In genomic region chr19:37329686-37330085, GRCh38 we compare ENCODE assay signal across 13 cellular contexts. TPM values are rescaled to one million over a fixed set of nuclear protein-coding genes. Genes with fewer than 3 reads are reported as not detected.
DNase-seq lines count a peak whose midpoint lies in the region; ATAC-seq, FAIRE-seq and TF ChIP-seq lines count a peak whose summit lies in the region.
"Had no signal": no experiment of that assay in that cellular context is flagged by ENCODE, and none has a peak within 500 bp of the region (broad histone marks: within the 10 kb centered on the region; RNA-seq: fewer than 3 reads in every experiment).

No MANE protein-coding gene starts in this region.

- H3K27me3 ChIP-seq in H1 (replicated peaks in 1 of 4; ENCODE audit: control insufficient read depth in 3 of 4, extremely low read depth in 1 of 4, insufficient read depth in 3 of 4, low read length in 3 of 4), result no peaks in the 10 kb centered on the region

- ATAC-seq in GM19463 (IDR thresholded peaks at IDR 0.05; ENCODE audit: unreplicated experiment), result no peak
- ATAC-seq: effector memory CD8-positive, alpha-beta T cell had no signal

- H3K9ac ChIP-seq in H1 (replicated peaks in 1 of 4; ENCODE audit: extremely low read depth in 1 of 4, low read depth in 3 of 4, low read length in 3 of 4), result no peak overlapping the region

- H2AFZ ChIP-seq in H1 (ENCODE audit: low read length), result no peak overlapping the region

- no peak for FAIRE-seq in H1 (lab: Jason Lieb, UNC)

- CTCF ChIA-PET in activated naive CD4-positive, alpha-beta T cell treated with anti-CD3 and anti-CD28 coated beads for 36 hours (lab: Charles Lee), result no interaction called here
- CTCF ChIA-PET in H1 (lab: Charles Lee; ENCODE audit: partially characterized antibody), result interaction anchor here (0.7 to 1.1 kb wide), 3 partner anchors 11 to 743 kb away, joined by 4 read pairs; no protein-coding TSS in a partner anchor

- TF ChIP-seq EP300 in H1 (IDR thresholded peaks at IDR 0.05; ENCODE audit: borderline replicate concordance in 1 of 2, low read depth in 2 of 2, low read length in 2 of 2), result no peak

- H3K27ac Mint-ChIP-seq in activated naive CD4-positive, alpha-beta T cell treated with anti-CD3 and anti-CD28 coated beads for 36 hours, result no peak overlapping the region
- H3K27ac Mint-ChIP-seq in type B pancreatic cell, result no peak overlapping the region

- peaks cover 0 to 7% of the 10 kb centered on the region in 2 experiments for H4K20me1 ChIP-seq in H1 (replicated peaks in 1 of 2; ENCODE audit: control insufficient read depth in 1 of 2, insufficient read depth in 2 of 2, low read length in 2 of 2)

- H3K9me3 ChIP-seq in H1 (ENCODE audit: insufficient read depth in 2 of 2, low read depth in 1 of 2, low read length in 1 of 2), result no peaks in the 10 kb centered on the region

- H3K9me3 Mint-ChIP-seq in activated naive CD4-positive, alpha-beta T cell treated with anti-CD3 and anti-CD28 coated beads for 36 hours, result no peaks in the 10 kb centered on the region
- no peaks in the 10 kb centered on the region for H3K9me3 Mint-ChIP-seq in type B pancreatic cell
- H3K9me3 Mint-ChIP-seq: activated CD4-positive, alpha-beta memory T cell treated with anti-CD3 and anti-CD28 coated beads for 36 hours; effector memory CD8-positive, alpha-beta T cell had no signal

- intact Hi-C loops in activated naive CD4-positive, alpha-beta T cell treated with anti-CD3 and anti-CD28 coated beads for 36 hours (cut with micrococcal nuclease), result no loop called here

- no peaks in the 10 kb centered on the region for H3K27me3 Mint-ChIP-seq in activated naive CD4-positive, alpha-beta T cell treated with anti-CD3 and anti-CD28 coated beads for 36 hours (ENCODE audit: low read depth)
- no peaks in the 10 kb centered on the region for H3K27me3 Mint-ChIP-seq in type B pancreatic cell
- H3K27me3 Mint-ChIP-seq: activated CD4-positive, alpha-beta memory T cell treated with anti-CD3 and anti-CD28 coated beads for 36 hours; effector memory CD8-positive, alpha-beta T cell had no signal

- no peak overlapping the region for H3K56ac ChIP-seq in H1 (replicated peaks; ENCODE audit: insufficient read length, low read depth, low read length)

- H3K4me3 ChIP-seq in H1 (ENCODE audit: extremely low read depth in 1 of 4, insufficient read depth in 2 of 4, low read depth in 3 of 4, low read length in 4 of 4), result no peak overlapping the region

- H2BK12ac ChIP-seq in H1 (ENCODE audit: low read depth, low read length), result no peak overlapping the region

- peaks cover 71% of the 10 kb centered on the region for H3K36me3 Mint-ChIP-seq in activated naive CD4-positive, alpha-beta T cell treated with anti-CD3 and anti-CD28 coated beads for 36 hours (ENCODE audit: low read depth)
- peaks cover 40% of the 10 kb centered on the region for H3K36me3 Mint-ChIP-seq in type B pancreatic cell

- H3K4me3 Mint-ChIP-seq in activated naive CD4-positive, alpha-beta T cell treated with anti-CD3 and anti-CD28 coated beads for 36 hours, result no peak overlapping the region
- H3K4me3 Mint-ChIP-seq in type B pancreatic cell, result no peak overlapping the region
- H3K4me3 Mint-ChIP-seq: activated CD4-positive, alpha-beta memory T cell treated with anti-CD3 and anti-CD28 coated beads for 36 hours; effector memory CD8-positive, alpha-beta T cell had no signal

- H4K91ac ChIP-seq in H1 (replicated peaks; ENCODE audit: insufficient read length, low read length), result no peak overlapping the region

- peaks cover 9% of the 10 kb centered on the region for H3K4me1 Mint-ChIP-seq in activated naive CD4-positive, alpha-beta T cell treated with anti-CD3 and anti-CD28 coated beads for 36 hours (ENCODE audit: low read depth)
- peaks cover 8% of the 10 kb centered on the region for H3K4me1 Mint-ChIP-seq in type B pancreatic cell (ENCODE audit: unreplicated experiment)

- H2BK15ac ChIP-seq in H1 (ENCODE audit: low read length), result no peak overlapping the region

- H4K8ac ChIP-seq in H1 (ENCODE audit: extremely low read depth, insufficient read depth, low read length), result no peak overlapping the region

- TF ChIP-seq CTCF in H1 (IDR thresholded peaks at IDR 0.05; ENCODE audit: control extremely low read depth in 1 of 3, insufficient read depth in 1 of 3, low read depth in 1 of 3, low read length in 3 of 3) (peak; percentile 28 to 65 (median 57)), type B pancreatic cell (conservative IDR thresholded peaks at IDR 0.05) (peak; percentile 54)

- TF ChIP-seq POLR2A in H1 (IDR thresholded peaks at IDR 0.05; ENCODE audit: control extremely low read depth in 1 of 2, low read depth in 2 of 2, low read length in 2 of 2), result no peak

- peak; percentile 10 for DNase-seq in activated naive CD4-positive, alpha-beta T cell treated with anti-CD3 and anti-CD28 coated beads for 36 hours
- no peak for DNase-seq in activated naive CD4-positive, alpha-beta T cell treated with Interleukin-2 at 50 U/mL for 16 hours
- DNase-seq in NCI-H82 treated with DMSO at 0.1 percent for 48 hours (lab: John Stamatoyannopoulos, UW; ENCODE audit: unreplicated experiment) (peak; percentile 7), H1 (ENCODE audit: low read depth in 1 of 2, low spot score in 2 of 2) (no peak), type B pancreatic cell (ENCODE audit: extremely low spot score, unreplicated experiment) (no peak)
- no peak for DNase-seq in central memory CD4-positive, alpha-beta T cell
- DNase-seq in stimulated activated CD4-positive, alpha-beta T cell treated with anti-CD3 and anti-CD28 coated beads, Interleukin-4, amount 100 ng/mL, for 4 hours, result no peak
- DNase-seq: activated CD4-positive, alpha-beta memory T cell treated with anti-CD3 and anti-CD28 coated beads for 36 hours; effector memory CD8-positive, alpha-beta T cell; NCI-H2029; stimulated activated CD8-positive, alpha-beta memory T cell treated with anti-CD3 and anti-CD28 coated beads, Interleukin-4, amount 100 ng/mL, for 48 hours had no signal

- H3K4ac ChIP-seq in H1 (replicated peaks; ENCODE audit: insufficient read length, low read depth, low read length), result no peak overlapping the region

- H3K79me2 ChIP-seq in H1 (ENCODE audit: control insufficient read depth in 1 of 2, insufficient read depth in 2 of 2, low read length in 2 of 2), result no peaks in the 10 kb centered on the region

- peak; percentile 77 to 80 for TF ChIP-seq RAD21 in H1 (IDR thresholded peaks at IDR 0.05 in 1 of 2, conservative IDR thresholded peaks at IDR 0.05 in 1 of 2; ENCODE audit: low read depth in 2 of 2, low read length in 2 of 2)

- no peak overlapping the region for H3K14ac ChIP-seq in H1 (ENCODE audit: insufficient read length)

- H2BK120ac ChIP-seq in H1 (replicated peaks; ENCODE audit: low read depth, low read length), result no peak overlapping the region

- no peak overlapping the region for H3K23ac ChIP-seq in H1 (ENCODE audit: insufficient read length)

- WGBS in H1 (ENCODE audit: extremely low coverage in 1 of 2, insufficient coverage in 1 of 2, insufficient read length in 1 of 2, insufficient replicate concordance in 2 of 2, low coverage in 1 of 2, low lambda C conversion rate in 2 of 2, missing lambda C conversion rate in 1 of 2), 2 experiments, result 100% methylated on average over 1 of the region's 1 CpG; no CpG with 5 or more reads in 1 of the 2 experiments

- H2BK5ac ChIP-seq in H1 (ENCODE audit: low read depth, low read length), result no peak overlapping the region

- no peak overlapping the region for H2AK5ac ChIP-seq in H1 (ENCODE audit: low read depth, low read length)

- H3K36me3 ChIP-seq in H1 (ENCODE audit: control insufficient read depth in 2 of 4, insufficient read depth in 4 of 4, low read length in 3 of 4), result peaks cover 4 to 33% (median 18%) of the 10 kb centered on the region in 4 experiments

- no peak overlapping the region for H3K4me2 ChIP-seq in H1 (ENCODE audit: insufficient read depth in 1 of 2, low read depth in 2 of 2, low read length in 2 of 2)

- H3K23me2 ChIP-seq in H1 (ENCODE audit: low read depth, low read length), result peaks cover 2% of the 10 kb centered on the region; the same call in 1 of the 2 replicates

- H4K5ac ChIP-seq in H1 (ENCODE audit: insufficient read length, low read depth, low read length), result no peak overlapping the region

- H3K27ac ChIP-seq in H1 (ENCODE audit: low read depth, low read length), result no peak overlapping the region
- H3K27ac ChIP-seq: HL-60 had no signal

- no peak overlapping the region for H2BK20ac ChIP-seq in H1 (ENCODE audit: low read length)

- H3K4me1 ChIP-seq in H1 (replicated peaks in 1 of 4; ENCODE audit: control insufficient read depth in 3 of 4, insufficient read depth in 4 of 4, low read length in 3 of 4), result peaks cover 0 to 5% (median 2%) of the 10 kb centered on the region in 4 experiments; a peak in 4 of 7 replicates

- POLR2A ChIA-PET in H1 (lab: Charles Lee; ENCODE audit: partially characterized antibody), result interaction anchor here (0.5 kb wide), 1 partner anchor 9 kb away, joined by 3 read pairs; no protein-coding TSS in a partner anchor

- no peak overlapping the region for H3K18ac ChIP-seq in H1 (ENCODE audit: extremely low read depth, low read length)

- H3K79me1 ChIP-seq in H1 (ENCODE audit: low read depth, low read length), result 0 out of 2 replicates have a peak, but pooled peaks cover 3% of the 10 kb centered on the region

TF ChIP-seq in H1, 55 proteins besides CTCF, POLR2A, EP300 and RAD21 (continues in another document):
- TF ChIP-seq KDM5A (IDR thresholded peaks at IDR 0.05; ENCODE audit: low read length), result no peak
- no peak for TF ChIP-seq TAF1 (IDR thresholded peaks at IDR 0.05; ENCODE audit: low read depth, low read length)
- no peak for TF ChIP-seq PHF8 (conservative IDR thresholded peaks at IDR 0.05; ENCODE audit: low read depth, low read length)
- TF ChIP-seq TEAD4 (IDR thresholded peaks at IDR 0.05; ENCODE audit: low read depth, low read length), result no peak
- TF ChIP-seq CEBPB (IDR thresholded peaks at IDR 0.05; ENCODE audit: low read depth, low read length), result no peak
- TF ChIP-seq TAF7 (optimal IDR thresholded peaks at IDR 0.05; ENCODE audit: borderline replicate concordance, low read depth, low read length), result no peak
- TF ChIP-seq CREB1 (IDR thresholded peaks at IDR 0.05), result no peak
- TF ChIP-seq SIX5 (IDR thresholded peaks at IDR 0.05; ENCODE audit: low read depth, low read length), result no peak
- no peak for TF ChIP-seq MAFK (IDR thresholded peaks at IDR 0.05; ENCODE audit: low read depth, low read length)
- no peak for TF ChIP-seq FOSL1 (IDR thresholded peaks at IDR 0.05; ENCODE audit: insufficient read depth, low read depth, low read length)

RNA-seq across cellular contexts. Expression of gene ZNF527, which starts 41.2 kb away (rescaled TPM):
- total RNA-seq in activated naive CD4-positive, alpha-beta T cell treated with anti-CD3 and anti-CD28 coated beads for 36 hours, result 1 to 10 TPM; 4.3 to 5.0 TPM
- total RNA-seq in H1 (2021; fragmentation: NEBNext Ultra II Directional; extraction: Animal tissue kit (Norgen Biotek cat#: 25700)), result 3.7 and 4.5 TPM in 2 replicates
- polyA plus RNA-seq in H1 (2011; rRNA removed), result 1.3 and 2.1 TPM in 2 replicates
- polyA plus RNA-seq in H1 (2011; cell fraction: cytosol; rRNA removed), result 1.3 TPM
- polyA plus RNA-seq in H1 (2011; cell fraction: nucleus; rRNA removed), result 1.4 TPM
- polyA plus RNA-seq in H1 (2012, experiment 1 of 2), result 1.4 to 3.1 TPM (median 1.9 TPM) in 4 replicates
- polyA plus RNA-seq in H1 (2012, experiment 2 of 2), result 0.28 TPM
- polyA plus RNA-seq in H1 (2013, experiment 1 of 2), result 1.7 TPM
- polyA plus RNA-seq in H1 (2013, experiment 2 of 2), result 1.5 TPM
- 2.6 TPM in 2 replicates for polyA minus RNA-seq in H1 (2011; rRNA and poly(A)+ RNA removed)
- polyA minus RNA-seq in H1 (2011; cell fraction: cytosol; rRNA and poly(A)+ RNA removed), result 2.5 TPM
- 5.0 TPM for polyA minus RNA-seq in H1 (2011; cell fraction: nucleus; rRNA and poly(A)+ RNA removed)
- 6.5 and 8.7 TPM in 2 replicates for total RNA-seq in type B pancreatic cell (ENCODE audit: low replicate concordance)

Comparison
In these comparisons a context has a peak if more than half of its experiments do, and no peak if none do; other contexts are left out.
1. DNase-seq: peak in activated naive CD4-positive, alpha-beta T cell treated with anti-CD3 and anti-CD28 coated beads for 36 hours (single experiment) and NCI-H82 treated with DMSO at 0.1 percent for 48 hours (single experiment); none in activated naive CD4-positive, alpha-beta T cell treated with Interleukin-2 at 50 U/mL for 16 hours (single experiment), H1 (0 of 2), type B pancreatic cell (single experiment), central memory CD4-positive, alpha-beta T cell (single experiment) and stimulated activated CD4-positive, alpha-beta T cell treated with anti-CD3 and anti-CD28 coated beads, Interleukin-4, amount 100 ng/mL, for 4 hours (0 of 2).